In genomic region chr6:28673800-28674671, GRCh38 we compare ENCODE assay signal across 8 cellular contexts.
A peak's percentile ranks its signal among the peaks of the same experiment; 100 is the strongest.
DNase-seq lines count a peak whose midpoint lies in the region; ATAC-seq, FAIRE-seq and TF ChIP-seq lines count a peak whose summit lies in the region.

No MANE protein-coding gene starts in this region.

- peaks cover 53% of the 10 kb centered on the region for H3K27me3 Mint-ChIP-seq in activated T-cell treated with anti-CD3 and anti-CD28 coated beads, Interleukin-2, amount 50 U/mL, for 72 hours (ENCODE audit: low read depth)

- peaks cover 19% of the 10 kb centered on the region for H3K4me1 Mint-ChIP-seq in activated T-cell treated with anti-CD3 and anti-CD28 coated beads, Interleukin-2, amount 50 U/mL, for 72 hours (ENCODE audit: low read depth)

- H3K9me3 Mint-ChIP-seq in activated T-cell treated with anti-CD3 and anti-CD28 coated beads, Interleukin-2, amount 50 U/mL, for 72 hours: peaks cover 2% of the 10 kb centered on the region in 2 donors

- peak; percentile 49 to 67 for ATAC-seq in activated T-cell treated with anti-CD3 and anti-CD28 coated beads, Interleukin-2, amount 50 U/mL, for 72 hours (replicated peaks in 1 of 2)
- ATAC-seq in GM19351 (IDR thresholded peaks at IDR 0.05; ENCODE audit: unreplicated experiment): no peak

- in situ Hi-C loops in ACHN (cut with HindIII; ENCODE audit: low pct_ligation_motif_present, low pct_unique_long_range_greater_than_20kb, low sequenced_read_pairs) (no loop called here), GM13976 (cut with MboI; ENCODE audit: low sequenced_read_pairs, unreplicated experiment) (no loop called here)

- FAIRE-seq in D721Med (lab: Jason Lieb, UNC): no peak

- H3K27ac Mint-ChIP-seq in activated T-cell treated with anti-CD3 and anti-CD28 coated beads, Interleukin-2, amount 50 U/mL, for 72 hours: peak overlapping the region; percentile 71

- peaks cover 2 to 5% of the 10 kb centered on the region in 2 donors for H3K36me3 Mint-ChIP-seq in activated T-cell treated with anti-CD3 and anti-CD28 coated beads, Interleukin-2, amount 50 U/mL, for 72 hours (ENCODE audit: insufficient read depth in 2 of 2)

- TF ChIP-seq CTCF in GM13976 (IDR thresholded peaks at IDR 0.05; ENCODE audit: borderline replicate concordance, control extremely low read depth, extremely low read depth, insufficient read depth, missing control alignments) (no peak), D721Med (IDR thresholded peaks at IDR 0.05; ENCODE audit: insufficient read depth, missing control alignments) (no peak)

- peak; percentile 63 for DNase-seq in ACHN
- peak; percentile 65 for DNase-seq in GM13976 (ENCODE audit: low spot score)
- DNase-seq in NCI-H526 (lab: John Stamatoyannopoulos, UW): peak; percentile 57 to 71
- DNase-seq in activated T-cell treated with anti-CD3 and anti-CD28 coated beads, Interleukin-2, amount 50 U/mL, for 72 hours: peak; percentile 55 to 59
- DNase-seq in hepatic stellate cell (ENCODE audit: low spot score): peak; percentile 38
- DNase-seq in stimulated activated CD4-positive, alpha-beta T cell treated with anti-CD3 and anti-CD28 coated beads, Interleukin-12 subunit alpha, Interleukin-12 subunit beta, amount 100 ng/mL, for 48 hours (ENCODE audit: low read depth in 2 of 3, low spot score in 1 of 3): peak; percentile 59 to 69 (median 68)
- no peak for DNase-seq in D721Med (ENCODE audit: insufficient read length, low spot score)

- peak overlapping the region; percentile 94 to 97 for H3K4me3 Mint-ChIP-seq in activated T-cell treated with anti-CD3 and anti-CD28 coated beads, Interleukin-2, amount 50 U/mL, for 72 hours
